In the genomic region with DNA sequence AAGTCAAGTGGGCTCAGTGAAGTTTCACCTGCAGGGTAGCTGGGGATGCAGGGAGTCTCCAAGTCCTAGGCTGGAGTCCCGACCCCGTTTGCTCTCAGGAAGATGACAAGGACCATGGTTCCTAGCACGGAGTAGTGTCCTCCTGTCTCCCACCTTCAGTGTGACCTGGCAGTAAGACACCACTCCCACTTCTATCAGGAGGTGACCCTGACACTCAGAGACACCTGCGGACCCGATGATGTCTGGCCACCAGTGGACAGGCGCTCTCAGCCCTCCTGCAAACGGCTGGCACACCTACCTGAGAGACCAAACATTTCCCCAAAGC, we compare ENCODE assay signal across 1 cellular context.
A peak's percentile ranks its signal among the peaks of the same experiment; 100 is the strongest.
TF ChIP-seq lines count a peak whose summit lies in the region.

No MANE protein-coding gene starts in this region.

TF ChIP-seq in HepG2, 621 proteins besides CTCF, POLR2A, EP300 and RAD21 (continued from another document):
- TF ChIP-seq, protein P1, sequence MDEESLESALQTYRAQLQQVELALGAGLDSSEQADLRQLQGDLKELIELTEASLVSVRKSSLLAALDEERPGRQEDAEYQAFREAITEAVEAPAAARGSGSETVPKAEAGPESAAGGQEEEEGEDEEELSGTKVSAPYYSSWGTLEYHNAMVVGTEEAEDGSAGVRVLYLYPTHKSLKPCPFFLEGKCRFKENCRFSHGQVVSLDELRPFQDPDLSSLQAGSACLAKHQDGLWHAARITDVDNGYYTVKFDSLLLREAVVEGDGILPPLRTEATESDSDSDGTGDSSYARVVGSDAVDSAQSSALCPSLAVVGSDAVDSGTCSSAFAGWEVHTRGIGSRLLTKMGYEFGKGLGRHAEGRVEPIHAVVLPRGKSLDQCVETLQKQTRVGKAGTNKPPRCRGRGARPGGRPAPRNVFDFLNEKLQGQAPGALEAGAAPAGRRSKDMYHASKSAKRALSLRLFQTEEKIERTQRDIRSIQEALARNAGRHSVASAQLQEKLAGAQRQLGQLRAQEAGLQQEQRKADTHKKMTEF (CRISPR knock-in tag; IDR thresholded peaks at IDR 0.05): no peak
- TF ChIP-seq NCOR1 (IDR thresholded peaks at IDR 0.05; ENCODE audit: borderline replicate concordance, low read length) (no peak), ETV5 (CRISPR knock-in tag; IDR thresholded peaks at IDR 0.05; ENCODE audit: borderline replicate concordance) (no peak), DNMT1 (CRISPR knock-in tag; IDR thresholded peaks at IDR 0.05) (no peak), MIXL1 (CRISPR knock-in tag; IDR thresholded peaks at IDR 0.05) (no peak), HDAC2 (CRISPR knock-in tag; IDR thresholded peaks at IDR 0.05) (peak; percentile 12; the same call in 1 of the 2 replicates), ZNF496 (CRISPR knock-in tag; IDR thresholded peaks at IDR 0.05; ENCODE audit: insufficient replicate concordance) (no peak), ZNF552 (CRISPR knock-in tag; IDR thresholded peaks at IDR 0.05; ENCODE audit: borderline replicate concordance) (no peak), ELF3 (CRISPR knock-in tag; IDR thresholded peaks at IDR 0.05) (no peak), RARG (CRISPR knock-in tag; IDR thresholded peaks at IDR 0.05; ENCODE audit: low read depth) (no peak), ZNF773 (CRISPR knock-in tag; IDR thresholded peaks at IDR 0.05; ENCODE audit: borderline replicate concordance) (no peak), ZNF282 (IDR thresholded peaks at IDR 0.05; ENCODE audit: partially characterized antibody) (no peak), SCMH1 (CRISPR knock-in tag; IDR thresholded peaks at IDR 0.05; ENCODE audit: borderline replicate concordance) (no peak), TBX2 (CRISPR knock-in tag; IDR thresholded peaks at IDR 0.05; ENCODE audit: borderline replicate concordance) (no peak), FOXK1 (CRISPR knock-in tag; IDR thresholded peaks at IDR 0.05; ENCODE audit: borderline replicate concordance, low read depth) (0 out of 2 replicates have a peak, but pooled peaks have one; percentile 18), FOSL2 (CRISPR knock-in tag; IDR thresholded peaks at IDR 0.05) (peak; percentile 13; the same call in 1 of the 2 replicates), ZKSCAN5 (CRISPR knock-in tag; IDR thresholded peaks at IDR 0.05) (no peak), ZNF761 (CRISPR knock-in tag; conservative IDR thresholded peaks at IDR 0.05) (no peak), ZNF24 (IDR thresholded peaks at IDR 0.05) (no peak), ZNF75D (CRISPR knock-in tag; IDR thresholded peaks at IDR 0.05; ENCODE audit: borderline replicate concordance) (no peak)
- TF ChIP-seq, protein P2, sequence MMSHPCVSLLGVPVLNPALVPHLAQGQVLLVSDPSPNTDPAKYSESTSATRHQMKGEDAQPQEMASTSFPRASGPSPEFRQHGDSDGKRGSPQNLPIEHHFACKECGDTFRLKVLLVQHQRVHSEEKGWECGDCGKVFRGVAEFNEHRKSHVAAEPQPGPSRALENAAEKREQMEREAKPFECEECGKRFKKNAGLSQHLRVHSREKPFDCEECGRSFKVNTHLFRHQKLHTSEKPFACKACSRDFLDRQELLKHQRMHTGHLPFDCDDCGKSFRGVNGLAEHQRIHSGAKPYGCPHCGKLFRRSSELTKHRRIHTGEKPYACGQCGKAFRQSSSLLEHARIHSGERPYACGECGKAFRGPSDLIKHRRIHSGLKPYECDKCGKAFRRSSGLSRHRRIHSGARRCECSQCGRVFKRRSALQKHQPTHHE (CRISPR knock-in tag; IDR thresholded peaks at IDR 0.05; ENCODE audit: borderline replicate concordance): no peak
- TF ChIP-seq, protein P3, sequence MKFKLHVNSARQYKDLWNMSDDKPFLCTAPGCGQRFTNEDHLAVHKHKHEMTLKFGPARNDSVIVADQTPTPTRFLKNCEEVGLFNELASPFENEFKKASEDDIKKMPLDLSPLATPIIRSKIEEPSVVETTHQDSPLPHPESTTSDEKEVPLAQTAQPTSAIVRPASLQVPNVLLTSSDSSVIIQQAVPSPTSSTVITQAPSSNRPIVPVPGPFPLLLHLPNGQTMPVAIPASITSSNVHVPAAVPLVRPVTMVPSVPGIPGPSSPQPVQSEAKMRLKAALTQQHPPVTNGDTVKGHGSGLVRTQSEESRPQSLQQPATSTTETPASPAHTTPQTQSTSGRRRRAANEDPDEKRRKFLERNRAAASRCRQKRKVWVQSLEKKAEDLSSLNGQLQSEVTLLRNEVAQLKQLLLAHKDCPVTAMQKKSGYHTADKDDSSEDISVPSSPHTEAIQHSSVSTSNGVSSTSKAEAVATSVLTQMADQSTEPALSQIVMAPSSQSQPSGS (CRISPR knock-in tag; IDR thresholded peaks at IDR 0.05): no peak
- TF ChIP-seq, protein P4, sequence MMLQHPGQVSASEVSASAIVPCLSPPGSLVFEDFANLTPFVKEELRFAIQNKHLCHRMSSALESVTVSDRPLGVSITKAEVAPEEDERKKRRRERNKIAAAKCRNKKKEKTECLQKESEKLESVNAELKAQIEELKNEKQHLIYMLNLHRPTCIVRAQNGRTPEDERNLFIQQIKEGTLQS (CRISPR knock-in tag; IDR thresholded peaks at IDR 0.05): no peak
- TF ChIP-seq, protein P5, sequence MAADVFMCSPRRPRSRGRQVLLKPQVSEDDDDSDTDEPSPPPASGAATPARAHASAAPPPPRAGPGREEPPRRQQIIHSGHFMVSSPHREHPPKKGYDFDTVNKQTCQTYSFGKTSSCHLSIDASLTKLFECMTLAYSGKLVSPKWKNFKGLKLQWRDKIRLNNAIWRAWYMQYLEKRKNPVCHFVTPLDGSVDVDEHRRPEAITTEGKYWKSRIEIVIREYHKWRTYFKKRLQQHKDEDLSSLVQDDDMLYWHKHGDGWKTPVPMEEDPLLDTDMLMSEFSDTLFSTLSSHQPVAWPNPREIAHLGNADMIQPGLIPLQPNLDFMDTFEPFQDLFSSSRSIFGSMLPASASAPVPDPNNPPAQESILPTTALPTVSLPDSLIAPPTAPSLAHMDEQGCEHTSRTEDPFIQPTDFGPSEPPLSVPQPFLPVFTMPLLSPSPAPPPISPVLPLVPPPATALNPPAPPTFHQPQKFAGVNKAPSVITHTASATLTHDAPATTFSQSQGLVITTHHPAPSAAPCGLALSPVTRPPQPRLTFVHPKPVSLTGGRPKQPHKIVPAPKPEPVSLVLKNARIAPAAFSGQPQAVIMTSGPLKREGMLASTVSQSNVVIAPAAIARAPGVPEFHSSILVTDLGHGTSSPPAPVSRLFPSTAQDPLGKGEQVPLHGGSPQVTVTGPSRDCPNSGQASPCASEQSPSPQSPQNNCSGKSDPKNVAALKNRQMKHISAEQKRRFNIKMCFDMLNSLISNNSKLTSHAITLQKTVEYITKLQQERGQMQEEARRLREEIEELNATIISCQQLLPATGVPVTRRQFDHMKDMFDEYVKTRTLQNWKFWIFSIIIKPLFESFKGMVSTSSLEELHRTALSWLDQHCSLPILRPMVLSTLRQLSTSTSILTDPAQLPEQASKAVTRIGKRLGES (CRISPR knock-in tag; IDR thresholded peaks at IDR 0.05; ENCODE audit: borderline replicate concordance): no peak
- TF ChIP-seq, protein P6, sequence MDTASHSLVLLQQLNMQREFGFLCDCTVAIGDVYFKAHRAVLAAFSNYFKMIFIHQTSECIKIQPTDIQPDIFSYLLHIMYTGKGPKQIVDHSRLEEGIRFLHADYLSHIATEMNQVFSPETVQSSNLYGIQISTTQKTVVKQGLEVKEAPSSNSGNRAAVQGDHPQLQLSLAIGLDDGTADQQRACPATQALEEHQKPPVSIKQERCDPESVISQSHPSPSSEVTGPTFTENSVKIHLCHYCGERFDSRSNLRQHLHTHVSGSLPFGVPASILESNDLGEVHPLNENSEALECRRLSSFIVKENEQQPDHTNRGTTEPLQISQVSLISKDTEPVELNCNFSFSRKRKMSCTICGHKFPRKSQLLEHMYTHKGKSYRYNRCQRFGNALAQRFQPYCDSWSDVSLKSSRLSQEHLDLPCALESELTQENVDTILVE (CRISPR knock-in tag; IDR thresholded peaks at IDR 0.05): no peak
- TF ChIP-seq, protein P7, sequence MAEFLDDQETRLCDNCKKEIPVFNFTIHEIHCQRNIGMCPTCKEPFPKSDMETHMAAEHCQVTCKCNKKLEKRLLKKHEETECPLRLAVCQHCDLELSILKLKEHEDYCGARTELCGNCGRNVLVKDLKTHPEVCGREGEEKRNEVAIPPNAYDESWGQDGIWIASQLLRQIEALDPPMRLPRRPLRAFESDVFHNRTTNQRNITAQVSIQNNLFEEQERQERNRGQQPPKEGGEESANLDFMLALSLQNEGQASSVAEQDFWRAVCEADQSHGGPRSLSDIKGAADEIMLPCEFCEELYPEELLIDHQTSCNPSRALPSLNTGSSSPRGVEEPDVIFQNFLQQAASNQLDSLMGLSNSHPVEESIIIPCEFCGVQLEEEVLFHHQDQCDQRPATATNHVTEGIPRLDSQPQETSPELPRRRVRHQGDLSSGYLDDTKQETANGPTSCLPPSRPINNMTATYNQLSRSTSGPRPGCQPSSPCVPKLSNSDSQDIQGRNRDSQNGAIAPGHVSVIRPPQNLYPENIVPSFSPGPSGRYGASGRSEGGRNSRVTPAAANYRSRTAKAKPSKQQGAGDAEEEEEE (CRISPR knock-in tag; IDR thresholded peaks at IDR 0.05; ENCODE audit: borderline replicate concordance): no peak
- TF ChIP-seq, protein P8, sequence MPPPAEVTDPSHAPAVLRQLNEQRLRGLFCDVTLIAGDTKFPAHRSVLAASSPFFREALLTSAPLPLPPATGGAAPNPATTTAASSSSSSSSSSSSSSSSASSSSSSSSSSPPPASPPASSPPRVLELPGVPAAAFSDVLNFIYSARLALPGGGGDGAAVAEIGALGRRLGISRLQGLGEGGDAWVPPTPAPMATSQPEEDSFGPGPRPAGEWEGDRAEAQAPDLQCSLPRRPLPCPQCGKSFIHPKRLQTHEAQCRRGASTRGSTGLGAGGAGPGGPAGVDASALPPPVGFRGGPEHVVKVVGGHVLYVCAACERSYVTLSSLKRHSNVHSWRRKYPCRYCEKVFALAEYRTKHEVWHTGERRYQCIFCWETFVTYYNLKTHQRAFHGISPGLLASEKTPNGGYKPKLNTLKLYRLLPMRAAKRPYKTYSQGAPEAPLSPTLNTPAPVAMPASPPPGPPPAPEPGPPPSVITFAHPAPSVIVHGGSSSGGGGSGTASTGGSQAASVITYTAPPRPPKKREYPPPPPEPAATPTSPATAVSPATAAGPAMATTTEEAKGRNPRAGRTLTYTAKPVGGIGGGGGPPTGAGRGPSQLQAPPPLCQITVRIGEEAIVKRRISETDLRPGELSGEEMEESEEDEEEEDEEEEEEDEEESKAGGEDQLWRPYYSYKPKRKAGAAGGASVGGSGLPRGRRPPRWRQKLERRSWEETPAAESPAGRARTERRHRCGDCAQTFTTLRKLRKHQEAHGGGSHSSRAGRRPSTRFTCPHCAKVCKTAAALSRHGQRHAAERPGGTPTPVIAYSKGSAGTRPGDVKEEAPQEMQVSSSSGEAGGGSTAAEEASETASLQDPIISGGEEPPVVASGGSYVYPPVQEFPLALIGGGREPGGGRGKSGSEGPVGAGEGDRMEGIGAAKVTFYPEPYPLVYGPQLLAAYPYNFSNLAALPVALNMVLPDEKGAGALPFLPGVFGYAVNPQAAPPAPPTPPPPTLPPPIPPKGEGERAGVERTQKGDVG (CRISPR knock-in tag; IDR thresholded peaks at IDR 0.05; ENCODE audit: borderline replicate concordance): no peak
- TF ChIP-seq, protein P9, sequence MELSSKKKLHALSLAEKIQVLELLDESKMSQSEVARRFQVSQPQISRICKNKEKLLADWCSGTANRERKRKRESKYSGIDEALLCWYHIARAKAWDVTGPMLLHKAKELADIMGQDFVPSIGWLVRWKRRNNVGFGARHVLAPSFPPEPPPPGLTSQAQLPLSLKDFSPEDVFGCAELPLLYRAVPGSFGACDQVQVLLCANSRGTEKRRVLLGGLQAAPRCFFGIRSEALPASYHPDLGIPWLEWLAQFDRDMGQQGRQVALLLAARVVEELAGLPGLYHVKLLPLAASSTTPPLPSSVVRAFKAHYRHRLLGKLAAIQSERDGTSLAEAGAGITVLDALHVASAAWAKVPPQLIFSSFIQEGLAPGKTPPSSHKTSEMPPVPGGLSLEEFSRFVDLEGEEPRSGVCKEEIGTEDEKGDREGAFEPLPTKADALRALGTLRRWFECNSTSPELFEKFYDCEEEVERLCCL (CRISPR knock-in tag; IDR thresholded peaks at IDR 0.05; ENCODE audit: borderline replicate concordance): no peak; the same call in 1 of the 2 replicates
TF ChIP-seq in HepG2: peak in this region for 30.
